In the genomic region with DNA sequence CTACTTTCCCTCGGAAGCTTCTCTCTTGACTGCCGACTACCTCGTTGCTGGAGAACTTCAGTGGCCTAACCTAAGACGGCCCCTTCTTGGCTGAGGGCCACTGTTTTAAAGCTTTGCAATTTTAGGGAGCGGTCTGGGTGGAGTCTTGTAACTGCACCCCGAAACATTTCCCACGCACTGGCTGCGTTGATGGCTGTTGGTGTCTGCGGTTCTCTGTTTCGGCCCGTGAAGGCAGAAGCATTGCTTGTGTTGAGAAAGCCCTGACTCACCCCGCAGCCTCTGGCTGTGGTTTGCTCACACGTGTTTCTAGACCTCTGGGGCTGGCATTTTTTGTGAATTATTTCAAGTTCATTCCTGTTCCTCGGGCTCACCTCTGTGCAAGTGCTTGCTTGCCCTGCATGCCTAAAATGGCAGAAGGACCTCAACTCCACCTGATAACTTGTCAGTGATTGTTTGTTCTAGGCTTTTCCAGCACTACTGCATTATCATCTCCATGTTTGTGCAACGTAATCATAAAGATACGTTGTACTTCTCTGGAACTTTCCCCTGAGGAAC, we compare ENCODE assay signal across 9 cellular contexts.
DNase-seq lines count a peak whose midpoint lies in the region; ATAC-seq, FAIRE-seq and TF ChIP-seq lines count a peak whose summit lies in the region.
"Had no signal": no experiment of that assay in that cellular context is flagged by ENCODE, and none has a peak within 500 bp of the region (broad histone marks: within the 10 kb centered on the region; RNA-seq: fewer than 3 reads in every experiment).

No MANE protein-coding gene starts in this region.

- WGBS in gastroesophageal sphincter (ENCODE audit: low coverage in 1 of 2), 2 donors = 77 to 86% methylated on average over 12 to 16 of the region's 16 CpGs

- no peak overlapping the region for H3K27ac ChIP-seq in gastroesophageal sphincter

- no peaks in the 10 kb centered on the region for H3K4me1 ChIP-seq in gastroesophageal sphincter

- peaks cover 0 to 53% (median 0%) of the 10 kb centered on the region in 3 donors for H3K9me3 ChIP-seq in gastroesophageal sphincter

- no peak for TF ChIP-seq EP300 in gastroesophageal sphincter (IDR thresholded peaks at IDR 0.05)

- DNase-seq in EL (peak; percentile 78), RCC 7860 (ENCODE audit: low spot score) (peak; percentile 56), GM13976 (ENCODE audit: low spot score) (no peak), Right ventricle myocardium superior (no peak)
- DNase-seq in central memory CD4-positive, alpha-beta T cell = peak; percentile 18
- peak; percentile 63 for DNase-seq in stimulated activated CD4-positive, alpha-beta T cell treated with anti-CD3 and anti-CD28 coated beads, Interleukin-15, amount 100 ng/mL, for 24 hours
- DNase-seq: NCI-H510A had no signal

- no peak for TF ChIP-seq POLR2A in gastroesophageal sphincter (IDR thresholded peaks at IDR 0.05)

- in situ Hi-C loops in GM13976 (cut with MboI; ENCODE audit: low sequenced_read_pairs, unreplicated experiment) = no loop called here

- no peak for FAIRE-seq in RCC 7860 (lab: Jason Lieb, UNC)

- H3K27me3 ChIP-seq in gastroesophageal sphincter = peaks cover 5% of the 10 kb centered on the region

- TF ChIP-seq CTCF in GM13976 (IDR thresholded peaks at IDR 0.05; ENCODE audit: borderline replicate concordance, control extremely low read depth, extremely low read depth, insufficient read depth, missing control alignments) = no peak
- no peak for TF ChIP-seq CTCF in gastroesophageal sphincter (IDR thresholded peaks at IDR 0.05)

- no peak for ATAC-seq in gastroesophageal sphincter
- no peak for ATAC-seq in Right ventricle myocardium superior (ENCODE audit: poor library complexity)
- ATAC-seq in GM19455 (IDR thresholded peaks at IDR 0.05; ENCODE audit: unreplicated experiment) = no peak

- intact Hi-C loops in Right ventricle myocardium superior (cut with DNase I) = no loop called here

- no peaks in the 10 kb centered on the region for H3K36me3 ChIP-seq in gastroesophageal sphincter

- H3K4me3 ChIP-seq in gastroesophageal sphincter = no peak overlapping the region

Comparison
In these comparisons a context has a peak if more than half of its experiments do, and no peak if none do; other contexts are left out.
1. DNase-seq: peak in EL (single experiment), RCC 7860 (single experiment), central memory CD4-positive, alpha-beta T cell (single experiment) and stimulated activated CD4-positive, alpha-beta T cell treated with anti-CD3 and anti-CD28 coated beads, Interleukin-15, amount 100 ng/mL, for 24 hours (single experiment); none in GM13976 (single experiment) and Right ventricle myocardium superior (single experiment).